20 cellular contexts compared by ENCODE assay signal in the genomic region with DNA sequence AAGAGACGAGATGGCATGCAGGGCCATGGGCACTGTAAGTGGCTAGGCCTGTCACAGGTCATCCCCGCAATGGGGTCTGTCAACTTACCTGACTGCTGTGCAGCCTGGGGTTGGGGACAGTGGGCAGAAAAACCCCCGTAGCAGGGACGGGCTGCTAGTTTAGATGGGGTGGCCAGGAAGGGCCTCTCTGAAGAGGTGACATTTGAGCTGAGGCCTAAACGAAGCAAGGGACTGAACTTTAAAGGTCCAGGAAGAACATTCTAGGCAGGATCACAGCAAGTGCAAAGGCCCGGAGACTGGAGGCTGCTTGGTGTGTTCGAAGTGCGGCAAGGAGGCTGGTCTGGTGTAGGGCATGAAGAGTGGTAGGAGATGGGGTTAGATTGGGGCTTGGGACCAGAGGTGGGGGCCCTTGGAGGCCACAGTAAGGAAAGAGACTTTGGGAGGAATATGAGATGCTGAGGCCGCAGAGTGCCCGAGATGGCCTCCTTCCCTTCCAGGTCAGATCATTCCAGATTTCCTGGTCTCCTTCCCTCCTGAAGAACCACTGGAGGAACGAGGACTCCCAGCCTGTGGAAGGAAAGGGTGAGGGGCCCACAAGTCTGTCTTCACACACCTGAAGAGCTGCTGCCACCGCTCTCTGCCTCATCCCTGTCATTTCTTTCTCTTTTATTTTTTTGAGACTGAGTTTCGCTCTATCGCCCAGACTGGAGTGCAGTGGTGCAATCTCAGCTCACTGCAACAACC.
"Had no signal": no experiment of that assay in that cellular context is flagged by ENCODE, and none has a peak within 500 bp of the region (broad histone marks: within the 10 kb centered on the region; RNA-seq: fewer than 3 reads in every experiment).

No MANE protein-coding gene starts in this region.

- H3K27ac Mint-ChIP-seq: activated B cell treated with CpG ODN at 0.5 μM for 24 hours; activated CD8-positive, alpha-beta T cell treated with anti-CD3 and anti-CD28 coated beads for 36 hours; activated T-helper 17 cell treated with anti-CD3 and anti-CD28 coated beads, Interleukin-2, amount 50 U/mL, for 72 hours; stimulated activated naive B cell treated with anti-CD40 and anti-IgM and Interleukin-4, amounts not matched to agents 10 μg/mL and 1 μg/mL and 100 μg/mL, for 72 hours had no signal

- H3K36me3 ChIP-seq: tibial artery had no signal

- FAIRE-seq: frontal cortex, TTC549 had no signal

- DNase-seq: activated B cell treated with CpG ODN at 0.5 μM for 24 hours; activated CD4-positive, alpha-beta T cell treated with anti-CD3 and anti-CD28 coated beads for 48 hours; activated CD8-positive, alpha-beta T cell treated with anti-CD3 and anti-CD28 coated beads for 36 hours; activated naive CD4-positive, alpha-beta T cell treated with anti-CD3 and anti-CD28 coated beads, Interleukin-2, amount 50 U/mL, for 16 hours; body of pancreas; central memory CD4-positive, alpha-beta T cell; cortex of kidney; effector CD8-positive, alpha-beta T cell; left cardiac atrium; naive B cell; stimulated activated CD4-positive, alpha-beta T cell treated with anti-CD3 and anti-CD28 coated beads, Interleukin-15, amount 100 ng/mL, for 24 hours; stimulated activated CD4-positive, alpha-beta T cell treated with anti-CD3 and anti-CD28 coated beads, Interleukin-4, amount 100 ng/mL, for 1 hour; stimulated activated naive B cell treated with anti-CD40 and anti-IgM and Interleukin-4, amounts not matched to agents 10 μg/mL and 1 μg/mL and 100 μg/mL, for 72 hours; SW 1271 had no signal

- H3K4me1 ChIP-seq: body of pancreas had no signal

- H3K9me3 ChIP-seq: body of pancreas, tibial artery had no signal

- H3K4me3 Mint-ChIP-seq: activated B cell treated with CpG ODN at 0.5 μM for 24 hours; activated CD8-positive, alpha-beta T cell treated with anti-CD3 and anti-CD28 coated beads for 36 hours; activated T-helper 17 cell treated with anti-CD3 and anti-CD28 coated beads, Interleukin-2, amount 50 U/mL, for 72 hours; stimulated activated naive B cell treated with anti-CD40 and anti-IgM and Interleukin-4, amounts not matched to agents 10 μg/mL and 1 μg/mL and 100 μg/mL, for 72 hours had no signal

- H3K36me3 Mint-ChIP-seq: naive B cell; stimulated activated naive B cell treated with anti-CD40 and anti-IgM and Interleukin-4, amounts not matched to agents 10 μg/mL and 1 μg/mL and 100 μg/mL, for 72 hours had no signal

- H3K4me1 Mint-ChIP-seq: activated B cell treated with CpG ODN at 0.5 μM for 24 hours; activated T-helper 17 cell treated with anti-CD3 and anti-CD28 coated beads, Interleukin-2, amount 50 U/mL, for 72 hours; naive B cell; stimulated activated naive B cell treated with anti-CD40 and anti-IgM and Interleukin-4, amounts not matched to agents 10 μg/mL and 1 μg/mL and 100 μg/mL, for 72 hours had no signal

- H3K4me3 ChIP-seq: body of pancreas, lung, skin epidermis, tibial artery had no signal

- H3K27ac ChIP-seq: body of pancreas, skin epidermis, tibial artery had no signal

- ATAC-seq: activated CD8-positive, alpha-beta T cell treated with anti-CD3 and anti-CD28 coated beads for 36 hours; activated T-helper 17 cell treated with anti-CD3 and anti-CD28 coated beads, Interleukin-2, amount 50 U/mL, for 72 hours; body of pancreas; left cardiac atrium had no signal

- H3K9me3 Mint-ChIP-seq: activated CD8-positive, alpha-beta T cell treated with anti-CD3 and anti-CD28 coated beads for 36 hours; activated T-helper 17 cell treated with anti-CD3 and anti-CD28 coated beads, Interleukin-2, amount 50 U/mL, for 72 hours had no signal
